ENCODE assay signal across 8 cellular contexts in genomic region chr1:9128520-9129371, GRCh38. TPM values are rescaled to one million over a fixed set of nuclear protein-coding genes. Genes with fewer than 3 reads are reported as not detected.
DNase-seq lines count a peak whose midpoint lies in the region; ATAC-seq and TF ChIP-seq lines count a peak whose summit lies in the region.

TSS of gene GPR157 (minus strand) at chr1:9129102. CDS start at chr1:9129027, 75 bp downstream.

- no peaks in the 10 kb centered on the region for H3K36me3 ChIP-seq in muscle layer of colon (ENCODE audit: insufficient read depth, low read length)

- ATAC-seq in GM18498 (IDR thresholded peaks at IDR 0.05; ENCODE audit: unreplicated experiment) (peak; percentile 79), HG02970 (IDR thresholded peaks at IDR 0.05; ENCODE audit: low FRiP score, unreplicated experiment) (peak; percentile 64)

- no peaks in the 10 kb centered on the region for H3K9me3 ChIP-seq in muscle layer of colon (ENCODE audit: low read length)

- TF ChIP-seq CTCF in 22Rv1 (IDR thresholded peaks at IDR 0.05), result peak; percentile 32; the same call in 1 of the 2 replicates
- peak; percentile 2 for TF ChIP-seq CTCF in epithelial cell of proximal tubule (conservative IDR thresholded peaks at IDR 0.05; ENCODE audit: low read depth, low read length)

- H3K9ac ChIP-seq in muscle layer of colon (ENCODE audit: low read length), result peak within 1 kb of the TSS; percentile 19

- peak within 1 kb of the TSS; percentile 70 for H3K4me3 ChIP-seq in epithelial cell of proximal tubule (ENCODE audit: low read depth, low read length)
- peak within 1 kb of the TSS; percentile 55 to 62 for H3K4me3 ChIP-seq in muscle layer of colon (ENCODE audit: low read depth in 1 of 2, low read length in 2 of 2)

- H3K4me1 ChIP-seq in muscle layer of colon (ENCODE audit: insufficient read depth, low read length), result peaks cover 12% of the 10 kb centered on the region

- no peaks in the 10 kb centered on the region for H3K27me3 ChIP-seq in muscle layer of colon (ENCODE audit: control insufficient read depth in 1 of 2, insufficient read depth in 2 of 2, low read length in 2 of 2)

- DNase-seq in NCI-H82 treated with DMSO at 0.1 percent for 48 hours (lab: John Stamatoyannopoulos, UW; ENCODE audit: unreplicated experiment) (peak; percentile 34), activated T-cell treated with anti-CD3 and anti-CD28 coated beads for 24 hours (ENCODE audit: low read depth) (peak; percentile 69), epithelial cell of proximal tubule (ENCODE audit: low read depth) (no peak)
- DNase-seq in stimulated activated CD8-positive, alpha-beta memory T cell treated with anti-CD3 and anti-CD28 coated beads, Interleukin-7, amount 100 ng/mL, for 4 hours (ENCODE audit: low read depth in 2 of 2), result peak; percentile 63 to 78

- H3K27ac ChIP-seq in 22Rv1, result peak within 1 kb of the TSS; percentile 65
- H3K27ac ChIP-seq in muscle layer of colon (ENCODE audit: low read depth, low read length), result peak within 1 kb of the TSS; percentile 78

RNA-seq across cellular contexts. Expression of gene GPR157, which starts in this region (rescaled TPM):
- 1.7 and 3.0 TPM in 2 replicates for total RNA-seq in epithelial cell of proximal tubule
